In the genomic region with DNA sequence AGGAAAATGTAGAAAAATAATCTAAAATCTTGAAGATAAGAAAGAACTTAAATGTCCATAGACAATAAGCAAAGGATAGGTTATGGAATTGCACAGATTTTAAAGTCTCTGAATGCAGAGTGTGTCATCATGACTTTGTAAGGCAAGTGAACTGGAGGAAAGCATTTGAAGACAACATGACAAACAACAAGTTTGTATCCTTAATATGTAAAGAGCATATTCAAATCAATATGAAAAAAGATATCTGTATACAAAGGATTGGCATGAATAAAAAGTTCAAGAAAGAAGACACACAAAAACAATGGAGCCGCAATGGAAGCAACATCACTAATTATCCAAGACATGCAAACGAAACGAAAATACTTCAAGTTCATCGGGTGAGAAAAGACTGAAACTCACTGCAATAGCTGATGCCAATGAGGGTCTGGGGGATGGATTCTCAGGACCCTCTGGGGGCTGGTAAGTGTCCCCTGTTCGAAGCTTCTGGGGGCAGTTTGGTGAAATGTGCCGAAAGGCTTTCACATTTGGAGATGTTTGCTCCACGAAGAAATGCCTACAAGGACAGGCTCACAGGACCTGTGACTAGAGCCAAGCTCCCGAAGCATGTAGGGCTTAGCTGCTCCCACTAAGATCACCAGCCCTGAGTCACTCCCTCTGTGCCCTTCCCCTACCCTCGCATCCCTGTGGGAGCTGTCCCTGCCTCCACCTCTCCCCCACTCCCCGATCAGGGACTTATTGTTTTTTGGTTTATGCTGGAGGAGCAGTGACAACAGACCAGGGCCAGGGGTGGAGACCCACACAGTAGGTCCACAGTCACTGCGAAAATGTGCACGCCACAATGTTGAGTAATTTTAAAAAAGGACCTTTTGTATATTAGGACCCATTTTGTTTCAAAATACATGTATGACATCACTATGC, we compare ENCODE assay signal across 1 cellular context.
TF ChIP-seq lines count a peak whose summit lies in the region.

No MANE protein-coding gene starts in this region.

TF ChIP-seq in K562, 482 proteins besides CTCF, POLR2A, EP300 and RAD21 (continued from another document):
- TF ChIP-seq, protein P1, sequence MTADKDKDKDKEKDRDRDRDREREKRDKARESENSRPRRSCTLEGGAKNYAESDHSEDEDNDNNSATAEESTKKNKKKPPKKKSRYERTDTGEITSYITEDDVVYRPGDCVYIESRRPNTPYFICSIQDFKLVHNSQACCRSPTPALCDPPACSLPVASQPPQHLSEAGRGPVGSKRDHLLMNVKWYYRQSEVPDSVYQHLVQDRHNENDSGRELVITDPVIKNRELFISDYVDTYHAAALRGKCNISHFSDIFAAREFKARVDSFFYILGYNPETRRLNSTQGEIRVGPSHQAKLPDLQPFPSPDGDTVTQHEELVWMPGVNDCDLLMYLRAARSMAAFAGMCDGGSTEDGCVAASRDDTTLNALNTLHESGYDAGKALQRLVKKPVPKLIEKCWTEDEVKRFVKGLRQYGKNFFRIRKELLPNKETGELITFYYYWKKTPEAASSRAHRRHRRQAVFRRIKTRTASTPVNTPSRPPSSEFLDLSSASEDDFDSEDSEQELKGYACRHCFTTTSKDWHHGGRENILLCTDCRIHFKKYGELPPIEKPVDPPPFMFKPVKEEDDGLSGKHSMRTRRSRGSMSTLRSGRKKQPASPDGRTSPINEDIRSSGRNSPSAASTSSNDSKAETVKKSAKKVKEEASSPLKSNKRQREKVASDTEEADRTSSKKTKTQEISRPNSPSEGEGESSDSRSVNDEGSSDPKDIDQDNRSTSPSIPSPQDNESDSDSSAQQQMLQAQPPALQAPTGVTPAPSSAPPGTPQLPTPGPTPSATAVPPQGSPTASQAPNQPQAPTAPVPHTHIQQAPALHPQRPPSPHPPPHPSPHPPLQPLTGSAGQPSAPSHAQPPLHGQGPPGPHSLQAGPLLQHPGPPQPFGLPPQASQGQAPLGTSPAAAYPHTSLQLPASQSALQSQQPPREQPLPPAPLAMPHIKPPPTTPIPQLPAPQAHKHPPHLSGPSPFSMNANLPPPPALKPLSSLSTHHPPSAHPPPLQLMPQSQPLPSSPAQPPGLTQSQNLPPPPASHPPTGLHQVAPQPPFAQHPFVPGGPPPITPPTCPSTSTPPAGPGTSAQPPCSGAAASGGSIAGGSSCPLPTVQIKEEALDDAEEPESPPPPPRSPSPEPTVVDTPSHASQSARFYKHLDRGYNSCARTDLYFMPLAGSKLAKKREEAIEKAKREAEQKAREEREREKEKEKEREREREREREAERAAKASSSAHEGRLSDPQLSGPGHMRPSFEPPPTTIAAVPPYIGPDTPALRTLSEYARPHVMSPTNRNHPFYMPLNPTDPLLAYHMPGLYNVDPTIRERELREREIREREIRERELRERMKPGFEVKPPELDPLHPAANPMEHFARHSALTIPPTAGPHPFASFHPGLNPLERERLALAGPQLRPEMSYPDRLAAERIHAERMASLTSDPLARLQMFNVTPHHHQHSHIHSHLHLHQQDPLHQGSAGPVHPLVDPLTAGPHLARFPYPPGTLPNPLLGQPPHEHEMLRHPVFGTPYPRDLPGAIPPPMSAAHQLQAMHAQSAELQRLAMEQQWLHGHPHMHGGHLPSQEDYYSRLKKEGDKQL (CRISPR knock-in tag; IDR thresholded peaks at IDR 0.05; ENCODE audit: borderline replicate concordance): no peak
- TF ChIP-seq TOE1 (IDR thresholded peaks at IDR 0.05; ENCODE audit: borderline replicate concordance) (no peak), TOE1 (CRISPR knock-in tag; IDR thresholded peaks at IDR 0.05; ENCODE audit: borderline replicate concordance, low read depth) (no peak), STAT5B (CRISPR knock-in tag; IDR thresholded peaks at IDR 0.05) (no peak), SAFB (IDR thresholded peaks at IDR 0.05; ENCODE audit: borderline replicate concordance, low read depth, low read length) (no peak), ERF (CRISPR knock-in tag; IDR thresholded peaks at IDR 0.05) (no peak), RBM25 (IDR thresholded peaks at IDR 0.05; ENCODE audit: low read depth, low read length, severe bottlenecking) (peak; percentile 94), ZNF212 (CRISPR knock-in tag; IDR thresholded peaks at IDR 0.05) (no peak), CBX3 (IDR thresholded peaks at IDR 0.05; ENCODE audit: borderline replicate concordance in 1 of 2, low read length in 2 of 2) (0 out of 3 replicates have a peak, but pooled peaks of 1 of the 2 experiments have one; percentile 42), SETDB1 (IDR thresholded peaks at IDR 0.05; ENCODE audit: low read length) (no peak), MTF1 (CRISPR knock-in tag; IDR thresholded peaks at IDR 0.05; ENCODE audit: borderline replicate concordance) (no peak), GATAD2A (IDR thresholded peaks at IDR 0.05) (no peak), SIRT6 (IDR thresholded peaks at IDR 0.05; ENCODE audit: low read depth, low read length) (no peak), RFX1 (IDR thresholded peaks at IDR 0.05) (no peak), KDM1A (IDR thresholded peaks at IDR 0.05) (0 out of 4 replicates have a peak, but pooled peaks of 1 of the 2 experiments have one; percentile 51), ZNF408 (CRISPR knock-in tag; IDR thresholded peaks at IDR 0.05; ENCODE audit: low read depth) (no peak), ZNF586 (CRISPR knock-in tag; conservative IDR thresholded peaks at IDR 0.05) (no peak), ZNF644 (tag; IDR thresholded peaks at IDR 0.05; ENCODE audit: low read depth) (no peak), ZKSCAN1 (IDR thresholded peaks at IDR 0.05; ENCODE audit: low read depth, low read length) (peak; percentile 58; the same call in 1 of the 2 replicates), NFE2L1 (tag; IDR thresholded peaks at IDR 0.05; ENCODE audit: borderline replicate concordance, low read depth) (no peak), STAG1 (CRISPR knock-in tag; IDR thresholded peaks at IDR 0.05; ENCODE audit: borderline replicate concordance) (no peak)
